In genomic region chr5:90802695-90803317, GRCh38 we compare ENCODE assay signal across 9 cellular contexts.
DNase-seq lines count a peak whose midpoint lies in the region; ATAC-seq and TF ChIP-seq lines count a peak whose summit lies in the region.
"Had no signal": no experiment of that assay in that cellular context is flagged by ENCODE, and none has a peak within 500 bp of the region (broad histone marks: within the 10 kb centered on the region; RNA-seq: fewer than 3 reads in every experiment).

No MANE protein-coding gene starts in this region.

- TF ChIP-seq RAD21 in neural cell (conservative IDR thresholded peaks at IDR 0.05) = peak; percentile 51

- H3F3A ChIP-seq in neural cell (ENCODE audit: insufficient read depth, low read length, poor library complexity, severe bottlenecking) = no peaks in the 10 kb centered on the region

- H3K27ac ChIP-seq in neural cell (ENCODE audit: low read length) = no peak overlapping the region
- H3K27ac ChIP-seq: BLaER1 had no signal

- no peaks in the 10 kb centered on the region for H3K79me2 ChIP-seq in neural cell (replicated peaks; ENCODE audit: insufficient read depth, low read length)

- no peaks in the 10 kb centered on the region for H3K9me3 ChIP-seq in NT2/D1 (ENCODE audit: insufficient read depth, low read length)
- no peaks in the 10 kb centered on the region for H3K9me3 ChIP-seq in neural cell (ENCODE audit: low read length)
- H3K9me3 ChIP-seq: BLaER1 had no signal

- H3K9me3 Mint-ChIP-seq in effector memory CD8-positive, alpha-beta T cell = no peaks in the 10 kb centered on the region

- H3K27ac Mint-ChIP-seq in effector memory CD8-positive, alpha-beta T cell = no peak overlapping the region

- H3K4me1 ChIP-seq in NT2/D1 (ENCODE audit: insufficient read depth, insufficient read length) = no peaks in the 10 kb centered on the region
- H3K4me1 ChIP-seq: BLaER1 had no signal

- H3K27me3 Mint-ChIP-seq in effector memory CD8-positive, alpha-beta T cell = peaks cover 16 to 18% of the 10 kb centered on the region in 2 donors

- H3K4me3 Mint-ChIP-seq in effector memory CD8-positive, alpha-beta T cell = no peak overlapping the region

- no peak overlapping the region for H2AFZ ChIP-seq in neural cell (ENCODE audit: low read depth, low read length)

- no peak for TF ChIP-seq EP300 in neural cell (conservative IDR thresholded peaks at IDR 0.05; ENCODE audit: poor library complexity, severe bottlenecking)

- H3K27me3 ChIP-seq in NT2/D1 (ENCODE audit: insufficient read depth, insufficient read length) = no peaks in the 10 kb centered on the region
- no peaks in the 10 kb centered on the region for H3K27me3 ChIP-seq in neural cell (ENCODE audit: insufficient read depth, low read depth, low read length)
- H3K27me3 ChIP-seq: BLaER1 had no signal

- H3K9ac ChIP-seq in NT2/D1 (ENCODE audit: insufficient read length, low read depth) = no peak overlapping the region
- no peak overlapping the region for H3K9ac ChIP-seq in neural cell (ENCODE audit: low read length)
- H3K9ac ChIP-seq: BLaER1 had no signal

- H3K4me3 ChIP-seq in NT2/D1 (ENCODE audit: insufficient read length, low read depth) (no peak overlapping the region), neural cell (ENCODE audit: low read length) (no peak overlapping the region)
- H3K4me3 ChIP-seq: BLaER1 had no signal

- no peaks in the 10 kb centered on the region for H3K36me3 ChIP-seq in NT2/D1 (ENCODE audit: insufficient read depth, insufficient read length, low read length)
- no peaks in the 10 kb centered on the region for H3K36me3 ChIP-seq in neural cell (ENCODE audit: insufficient read depth, low read length)
- H3K36me3 ChIP-seq: BLaER1 had no signal

- H3K4me2 ChIP-seq in neural cell (ENCODE audit: low read length) = peak overlapping the region; percentile 30
- H3K4me2 ChIP-seq: BLaER1 had no signal

- H3K36me3 Mint-ChIP-seq in effector memory CD8-positive, alpha-beta T cell (ENCODE audit: insufficient read depth) = peaks cover 5% of the 10 kb centered on the region

- peak; percentile 69 for TF ChIP-seq CTCF in neural cell (IDR thresholded peaks at IDR 0.05; ENCODE audit: poor library complexity, severe bottlenecking)

- no peaks in the 10 kb centered on the region for H3K9me2 ChIP-seq in neural cell (ENCODE audit: insufficient read depth, low read length)

- H4K20me1 ChIP-seq in neural cell (ENCODE audit: insufficient read depth) = no peaks in the 10 kb centered on the region
- H4K20me1 ChIP-seq: BLaER1 had no signal

- DNase-seq in NCI-H1092 treated with DMSO at 0.1 percent for 48 hours (lab: John Stamatoyannopoulos, UW) (peak; percentile 9), NCI-H1092 (lab: John Stamatoyannopoulos, UW) (no peak), NT2/D1 (ENCODE audit: low read depth, low spot score) (peak; percentile 13), OCI-M2 (lab: John Stamatoyannopoulos, UW; ENCODE audit: unreplicated experiment) (no peak)
- DNase-seq in effector memory CD8-positive, alpha-beta T cell = no peak

- no peaks in the 10 kb centered on the region for H3K4me1 Mint-ChIP-seq in effector memory CD8-positive, alpha-beta T cell (ENCODE audit: low read depth in 2 of 2)

- ATAC-seq in GM18868 (IDR thresholded peaks at IDR 0.05; ENCODE audit: unreplicated experiment) (peak; percentile 88), HG03135 (IDR thresholded peaks at IDR 0.05; ENCODE audit: unreplicated experiment) (peak; percentile 79)
- peak; percentile 46 for ATAC-seq in effector memory CD8-positive, alpha-beta T cell (replicated peaks)

TF ChIP-seq in neural cell, 6 proteins besides CTCF, POLR2A, EP300 and RAD21:
- peak; percentile 59 for TF ChIP-seq SMC3 (conservative IDR thresholded peaks at IDR 0.05; ENCODE audit: poor library complexity)
- TF ChIP-seq POLR2AphosphoS5 (IDR thresholded peaks at IDR 0.05) = no peak
- no peak for TF ChIP-seq REST (IDR thresholded peaks at IDR 0.05; ENCODE audit: borderline replicate concordance)
- no peak for TF ChIP-seq EZH2 (IDR thresholded peaks at IDR 0.05; ENCODE audit: borderline replicate concordance, insufficient read depth, low read length, poor library complexity, severe bottlenecking)
- no peak for TF ChIP-seq TAF1 (IDR thresholded peaks at IDR 0.05; ENCODE audit: low read depth)
- TF ChIP-seq MXI1 (conservative IDR thresholded peaks at IDR 0.05; ENCODE audit: poor library complexity, severe bottlenecking) = no peak

Comparison
In these comparisons a context has a peak if more than half of its experiments do, and no peak if none do; other contexts are left out.
1. DNase-seq: peak in NCI-H1092 treated with DMSO at 0.1 percent for 48 hours (single experiment) and NT2/D1 (single experiment); none in NCI-H1092 (single experiment), effector memory CD8-positive, alpha-beta T cell (0 of 3) and OCI-M2 (single experiment).
2. Peak in every context shown above with its lines, with median percentiles within 50 percentile points of each other: ATAC-seq.